Comparison of ENCODE assay signal across 3 cellular contexts in genomic region chr7:27685893-27686292, GRCh38.
TF ChIP-seq lines count a peak whose summit lies in the region.

No MANE protein-coding gene starts in this region.

TF ChIP-seq in SK-N-SH treated with all-trans-retinoic acid at 6 μM for 48 hours, 23 proteins besides CTCF, POLR2A, EP300 and RAD21:
- peak; percentile 98 for TF ChIP-seq ZNF8 (CRISPR knock-in tag; IDR thresholded peaks at IDR 0.05)
- TF ChIP-seq, protein P1, sequence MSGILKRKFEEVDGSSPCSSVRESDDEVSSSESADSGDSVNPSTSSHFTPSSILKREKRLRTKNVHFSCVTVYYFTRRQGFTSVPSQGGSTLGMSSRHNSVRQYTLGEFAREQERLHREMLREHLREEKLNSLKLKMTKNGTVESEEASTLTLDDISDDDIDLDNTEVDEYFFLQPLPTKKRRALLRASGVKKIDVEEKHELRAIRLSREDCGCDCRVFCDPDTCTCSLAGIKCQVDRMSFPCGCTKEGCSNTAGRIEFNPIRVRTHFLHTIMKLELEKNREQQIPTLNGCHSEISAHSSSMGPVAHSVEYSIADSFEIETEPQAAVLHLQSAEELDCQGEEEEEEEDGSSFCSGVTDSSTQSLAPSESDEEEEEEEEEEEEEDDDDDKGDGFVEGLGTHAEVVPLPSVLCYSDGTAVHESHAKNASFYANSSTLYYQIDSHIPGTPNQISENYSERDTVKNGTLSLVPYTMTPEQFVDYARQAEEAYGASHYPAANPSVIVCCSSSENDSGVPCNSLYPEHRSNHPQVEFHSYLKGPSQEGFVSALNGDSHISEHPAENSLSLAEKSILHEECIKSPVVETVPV (CRISPR knock-in tag; IDR thresholded peaks at IDR 0.05) = no peak

TF ChIP-seq in SK-N-SH, 30 proteins besides CTCF, POLR2A, EP300 and RAD21 (continued from another document):
- TF ChIP-seq ELF1 (IDR thresholded peaks at IDR 0.05) (no peak), YY1 (IDR thresholded peaks at IDR 0.05; ENCODE audit: low read depth) (no peak), POLR2AphosphoS5 (IDR thresholded peaks at IDR 0.05; ENCODE audit: low read depth, low read length) (no peak), MEF2A (IDR thresholded peaks at IDR 0.05; ENCODE audit: borderline replicate concordance, low read depth) (no peak), GATA2 (CRISPR knock-in tag; IDR thresholded peaks at IDR 0.05) (no peak)
- TF ChIP-seq, protein P2, sequence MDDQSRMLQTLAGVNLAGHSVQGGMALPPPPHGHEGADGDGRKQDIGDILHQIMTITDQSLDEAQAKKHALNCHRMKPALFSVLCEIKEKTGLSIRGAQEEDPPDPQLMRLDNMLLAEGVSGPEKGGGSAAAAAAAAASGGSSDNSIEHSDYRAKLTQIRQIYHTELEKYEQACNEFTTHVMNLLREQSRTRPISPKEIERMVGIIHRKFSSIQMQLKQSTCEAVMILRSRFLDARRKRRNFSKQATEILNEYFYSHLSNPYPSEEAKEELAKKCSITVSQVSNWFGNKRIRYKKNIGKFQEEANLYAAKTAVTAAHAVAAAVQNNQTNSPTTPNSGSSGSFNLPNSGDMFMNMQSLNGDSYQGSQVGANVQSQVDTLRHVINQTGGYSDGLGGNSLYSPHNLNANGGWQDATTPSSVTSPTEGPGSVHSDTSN (IDR thresholded peaks at IDR 0.05) = no peak

TF ChIP-seq in endothelial cell of umbilical vein, 7 proteins besides CTCF, POLR2A, EP300 and RAD21:
- TF ChIP-seq EZH2 (IDR thresholded peaks at IDR 0.05; ENCODE audit: borderline replicate concordance, low read depth, low read length, severe bottlenecking) = no peak
- TF ChIP-seq FOS (IDR thresholded peaks at IDR 0.05; ENCODE audit: borderline replicate concordance, insufficient read depth, low read length) = no peak
- no peak for TF ChIP-seq MAX (IDR thresholded peaks at IDR 0.05; ENCODE audit: insufficient read depth, insufficient read length)
- no peak for TF ChIP-seq MYC (IDR thresholded peaks at IDR 0.05; ENCODE audit: low read depth, low read length)
- no peak for TF ChIP-seq POLR2AphosphoS5 (IDR thresholded peaks at IDR 0.05; ENCODE audit: insufficient read depth, low read depth, low read length)
- no peak for TF ChIP-seq GATA2 (IDR thresholded peaks at IDR 0.05; ENCODE audit: insufficient read depth, insufficient read length, low read depth, low read length)
- TF ChIP-seq JUN (IDR thresholded peaks at IDR 0.05; ENCODE audit: borderline replicate concordance, insufficient read depth, insufficient read length, low read depth) = no peak
TF ChIP-seq in endothelial cell of umbilical vein: peak in this region for 0.
